Comparison of ENCODE assay signal across 8 cellular contexts in genomic region chr13:48977973-48978372, GRCh38. TPM values are rescaled to one million over a fixed set of nuclear protein-coding genes. Genes with fewer than 3 reads are reported as not detected.
DNase-seq lines count a peak whose midpoint lies in the region; ATAC-seq and TF ChIP-seq lines count a peak whose summit lies in the region.

No MANE protein-coding gene starts in this region.

- no peak for DNase-seq in right cardiac atrium
- no peak for DNase-seq in Right ventricle myocardium superior
- DNase-seq in activated B cell treated with CpG ODN at 0.5 μM for 24 hours: no peak
- no peak for DNase-seq in aorta
- DNase-seq in SHP77 treated with DMSO at 0.1 percent for 48 hours (lab: John Stamatoyannopoulos, UW): no peak
- no peak for DNase-seq in NCI-H526 treated with DMSO at 0.1 percent for 48 hours (lab: John Stamatoyannopoulos, UW)

- peaks cover 58% of the 10 kb centered on the region for H3K4me1 Mint-ChIP-seq in activated B cell treated with CpG ODN at 0.5 μM for 24 hours

- no peaks in the 10 kb centered on the region for H3K27me3 Mint-ChIP-seq in activated B cell treated with CpG ODN at 0.5 μM for 24 hours

- H3K4me3 Mint-ChIP-seq in activated B cell treated with CpG ODN at 0.5 μM for 24 hours: peak overlapping the region; percentile 78

- H3K36me3 ChIP-seq in iPS-20b (ENCODE audit: insufficient read depth, low read depth, low read length) (no peaks in the 10 kb centered on the region), aorta (ENCODE audit: control insufficient read depth in 1 of 2, insufficient read depth in 2 of 2, low read length in 1 of 2) (no peaks in the 10 kb centered on the region)

- CTCF ChIA-PET in activated B cell treated with CpG ODN at 0.5 μM for 24 hours (lab: Charles Lee): no interaction called here

- no peak for TF ChIP-seq CTCF in activated B cell treated with CpG ODN at 0.5 μM for 24 hours (IDR thresholded peaks at IDR 0.05)

- H3K27ac Mint-ChIP-seq in activated B cell treated with CpG ODN at 0.5 μM for 24 hours: no peak overlapping the region

- H3K9me3 Mint-ChIP-seq in activated B cell treated with CpG ODN at 0.5 μM for 24 hours: peaks cover 7% of the 10 kb centered on the region

- H3K4me1 ChIP-seq in right cardiac atrium (ENCODE audit: control insufficient read depth, insufficient read depth, low read length): no peaks in the 10 kb centered on the region
- H3K4me1 ChIP-seq in iPS-20b (ENCODE audit: insufficient read depth, low read length): peaks cover 50% of the 10 kb centered on the region
- peaks cover 3 to 8% of the 10 kb centered on the region in 2 donors for H3K4me1 ChIP-seq in aorta (ENCODE audit: control insufficient read depth in 1 of 2, insufficient read depth in 2 of 2, low read length in 2 of 2)

- ATAC-seq in right cardiac atrium (no peak), Right ventricle myocardium superior (ENCODE audit: poor library complexity) (no peak), activated B cell treated with CpG ODN at 0.5 μM for 24 hours (ENCODE audit: low read depth) (no peak), aorta (ENCODE audit: low FRiP score) (no peak), GM18498 (IDR thresholded peaks at IDR 0.05; ENCODE audit: unreplicated experiment) (no peak)

- H3K9ac ChIP-seq in iPS-20b (ENCODE audit: low read depth, low read length): peak overlapping the region; percentile 4; the same call in 1 of the 2 replicates

- WGBS in right cardiac atrium: 61% methylated on average over 3 of the region's 3 CpGs
- 34 to 36% methylated on average over 3 of the region's 3 CpGs for WGBS in aorta, 2 donors

- POLR2A ChIA-PET in activated B cell treated with CpG ODN at 0.5 μM for 24 hours (lab: Charles Lee): no interaction called here

- H3K9me3 ChIP-seq in right cardiac atrium (ENCODE audit: control insufficient read depth, low read length): no peaks in the 10 kb centered on the region
- H3K9me3 ChIP-seq in iPS-20b (ENCODE audit: insufficient read depth, low read depth, low read length): peaks cover 11% of the 10 kb centered on the region; the same call in 1 of the 2 replicates
- H3K9me3 ChIP-seq in aorta (ENCODE audit: control insufficient read depth, low read length): no peaks in the 10 kb centered on the region

- intact Hi-C loops in right cardiac atrium (cut with DNase I) (no loop called here), Right ventricle myocardium superior (cut with DNase I) (loop anchor here (10.0 kb wide), 1 partner anchor 137 kb away; no protein-coding TSS in a partner anchor), activated B cell treated with CpG ODN at 0.5 μM for 24 hours (cut with micrococcal nuclease) (loop anchor here (2.0 to 5.0 kb wide), 7 partner anchors 269 to 1394 kb away; partner anchors contain the start of genes CDADC1, ITM2B, KPNA3 and MED4), aorta (cut with DNase I) (loop anchor here (2.0 to 10.0 kb wide), 4 partner anchors 86 to 163 kb away; no protein-coding TSS in a partner anchor)

- H3K4me3 ChIP-seq in right cardiac atrium (ENCODE audit: low read length) (peak overlapping the region; percentile 46), iPS-20b (ENCODE audit: low read length) (peak overlapping the region; percentile 74), aorta (ENCODE audit: low read length in 2 of 2) (peak overlapping the region; percentile 75 to 91)

- no peaks in the 10 kb centered on the region for H3K27me3 ChIP-seq in right cardiac atrium (ENCODE audit: control insufficient read depth, insufficient read depth)
- no peaks in the 10 kb centered on the region; the same call in 1 of the 2 replicates for H3K27me3 ChIP-seq in iPS-20b (ENCODE audit: insufficient read depth, low read length)
- H3K27me3 ChIP-seq in aorta (ENCODE audit: control insufficient read depth in 1 of 2, insufficient read depth in 2 of 2, low read length in 1 of 2): no peaks in the 10 kb centered on the region

- H3K27ac ChIP-seq in right cardiac atrium (ENCODE audit: low read length) (no peak overlapping the region), iPS-20b (ENCODE audit: low read length) (no peak overlapping the region), aorta (ENCODE audit: low read depth in 1 of 2, low read length in 2 of 2) (no peak overlapping the region)

- H3K36me3 Mint-ChIP-seq in activated B cell treated with CpG ODN at 0.5 μM for 24 hours (ENCODE audit: low read depth): peaks cover 5% of the 10 kb centered on the region

RNA-seq across cellular contexts. Expression of gene FNDC3A, which starts 2.3 kb away (rescaled TPM):
- total RNA-seq in right cardiac atrium: 10 to 100 TPM; 21.2 to 35.7 (median 25.1) TPM
- 9.6 TPM for polyA plus RNA-seq in right cardiac atrium
- 16.9 TPM for total RNA-seq in Right ventricle myocardium superior
- total RNA-seq in activated B cell treated with CpG ODN at 0.5 μM for 24 hours: 30.3 and 34.1 TPM in 2 replicates
- 10 to 100 TPM; 68.5 to 70.2 TPM for total RNA-seq in aorta
- polyA plus RNA-seq in aorta: 10 to 100 TPM; 14.9 to 26.2 TPM

Comparison
In these comparisons a context has a peak if more than half of its experiments do, and no peak if none do; other contexts are left out.
1. intact Hi-C loops: an anchor here in Right ventricle myocardium superior (10.0 kb wide), activated B cell treated with CpG ODN at 0.5 μM for 24 hours (2.0 to 5.0 kb wide) and aorta (2.0 to 10.0 kb wide); none called in right cardiac atrium.